29 cellular contexts compared by ENCODE assay signal in genomic region chr6:64006246-64006645, GRCh38.
"Had no signal": no experiment of that assay in that cellular context is flagged by ENCODE, and none has a peak within 500 bp of the region (broad histone marks: within the 10 kb centered on the region; RNA-seq: fewer than 3 reads in every experiment).

No MANE protein-coding gene starts in this region.

- H3K36me3 ChIP-seq: brain microvascular endothelial cell had no signal

- H3K27ac ChIP-seq: brain microvascular endothelial cell, coronary artery, dorsolateral prefrontal cortex, VCaP had no signal

- FAIRE-seq: astrocyte, bronchial epithelial cell, frontal cortex, TTC549 had no signal

- H3K27me3 ChIP-seq: brain microvascular endothelial cell, dorsolateral prefrontal cortex had no signal

- DNase-seq: activated CD4-positive, alpha-beta T cell treated with anti-CD3 and anti-CD28 coated beads for 1 hour; activated CD4-positive, alpha-beta T cell treated with anti-CD3 and anti-CD28 coated beads for 4 hours; activated CD4-positive, alpha-beta T cell treated with anti-CD3 and anti-CD28 coated beads, Interleukin-2, amount 10 ng/mL, durations not matched to agents 7 days and 5 days; activated CD4-positive, alpha-beta T cell treated with anti-CD3 and anti-CD28 coated beads, Interleukin-2, amount 50 U/mL, for 4 hours; activated CD8-positive, alpha-beta memory T cell treated with anti-CD3 and anti-CD28 coated beads for 24 hours; activated CD8-positive, alpha-beta T cell treated with anti-CD3 and anti-CD28 coated beads for 36 hours; activated gamma-delta T cell; activated naive CD4-positive, alpha-beta T cell; activated naive CD4-positive, alpha-beta T cell treated with anti-CD3 and anti-CD28 coated beads, Interleukin-2, amount 10 ng/mL, durations not matched to agents 7 days and 5 days; activated naive CD8-positive, alpha-beta T cell treated with anti-CD3 and anti-CD28 coated beads, Interleukin-2, amount 10 ng/mL, durations not matched to agents 7 days and 5 days; activated T-cell treated with anti-CD3 and anti-CD28 coated beads, Interleukin-2, amount 50 U/mL, for 1 hour; activated T-cell treated with anti-CD3 and anti-CD28 coated beads, Interleukin-2, amount 50 U/mL, for 48 hours; brain microvascular endothelial cell; dorsolateral prefrontal cortex; effector memory CD4-positive, alpha-beta T cell; endodermal cell; foreskin fibroblast; head of caudate nucleus; T-helper 1 cell; T-helper 17 cell had no signal

- H3K4me3 ChIP-seq: coronary artery, dorsolateral prefrontal cortex had no signal

- ATAC-seq: activated CD8-positive, alpha-beta T cell treated with anti-CD3 and anti-CD28 coated beads for 36 hours; activated naive CD4-positive, alpha-beta T cell treated with anti-CD3 and anti-CD28 coated beads, Interleukin-2, amount 50 U/mL, for 72 hours; esophagus mucosa; T-helper 17 cell; WTC11 had no signal
